11 cellular contexts compared by ENCODE assay signal in the genomic region with DNA sequence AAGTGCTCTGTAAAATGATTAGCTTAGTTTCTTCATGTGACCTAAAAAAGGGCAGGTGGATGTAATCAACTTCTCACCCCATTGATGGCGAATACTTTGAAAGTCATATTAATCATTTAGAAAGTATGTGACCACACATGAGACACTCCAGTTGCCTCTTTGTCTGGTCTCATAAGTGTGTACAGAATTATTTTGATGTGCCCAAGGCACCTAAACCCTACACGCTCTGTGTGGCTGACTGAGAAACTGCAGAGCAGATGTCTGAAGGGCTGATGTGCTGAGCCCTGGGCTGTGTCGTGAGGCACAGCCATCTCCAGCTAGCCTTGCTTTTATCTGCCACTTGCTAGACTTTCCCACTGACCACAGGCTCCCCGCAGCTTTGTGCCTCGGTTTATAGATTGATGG. TPM values are rescaled to one million over a fixed set of nuclear protein-coding genes. Genes with fewer than 3 reads are reported as not detected.
DNase-seq lines count a peak whose midpoint lies in the region; ATAC-seq and TF ChIP-seq lines count a peak whose summit lies in the region.
"Had no signal": no experiment of that assay in that cellular context is flagged by ENCODE, and none has a peak within 500 bp of the region (broad histone marks: within the 10 kb centered on the region; RNA-seq: fewer than 3 reads in every experiment).

No MANE protein-coding gene starts in this region.

- DNase-seq in GM06990 (ENCODE audit: extremely low read depth, insufficient read length) (peak; percentile 69), RPMI7951 (ENCODE audit: low read depth) (peak; percentile 84), upper lobe of left lung (no peak), amygdala (lab: John Stamatoyannopoulos, UW) (no peak), esophagus muscularis mucosa (ENCODE audit: extremely low spot score) (no peak), coronary artery (ENCODE audit: low spot score) (no peak)
- DNase-seq: activated T-cell treated with anti-CD3 and anti-CD28 coated beads, Interleukin-2, amount 50 U/mL, for 1 hour had no signal

- TF ChIP-seq POLR2A in upper lobe of left lung (IDR thresholded peaks at IDR 0.05) (no peak), esophagus muscularis mucosa (IDR thresholded peaks at IDR 0.05; ENCODE audit: low read depth) (no peak)

- peak; percentile 100 for ATAC-seq in GM19025 (IDR thresholded peaks at IDR 0.05; ENCODE audit: low read depth, unreplicated experiment)
- peak; percentile 100 for ATAC-seq in HG02885 (IDR thresholded peaks at IDR 0.05; ENCODE audit: poor library complexity, unreplicated experiment)
- no peak for ATAC-seq in upper lobe of left lung (ENCODE audit: low FRiP score in 2 of 2)

- TF ChIP-seq EP300 in upper lobe of left lung (IDR thresholded peaks at IDR 0.05): no peak
- no peak for TF ChIP-seq EP300 in esophagus muscularis mucosa (IDR thresholded peaks at IDR 0.05)

- TF ChIP-seq CTCF in GM06990 (IDR thresholded peaks at IDR 0.05; ENCODE audit: insufficient read depth, low read length, poor library complexity, severe bottlenecking) (peak; percentile 37), upper lobe of left lung (IDR thresholded peaks at IDR 0.05) (no peak), esophagus muscularis mucosa (IDR thresholded peaks at IDR 0.05) (no peak), coronary artery (IDR thresholded peaks at IDR 0.05) (no peak)

- H3K27ac ChIP-seq in upper lobe of left lung (no peak overlapping the region), esophagus muscularis mucosa (replicated peaks in 1 of 4) (no peak overlapping the region), coronary artery (no peak overlapping the region)
- H3K27ac ChIP-seq: prostate gland, thoracic aorta had no signal

- no peak overlapping the region for H3K4me3 ChIP-seq in GM06990 (replicated peaks; ENCODE audit: low read depth, low read length)
- no peak overlapping the region for H3K4me3 ChIP-seq in upper lobe of left lung
- no peak overlapping the region for H3K4me3 ChIP-seq in esophagus muscularis mucosa
- no peak overlapping the region for H3K4me3 ChIP-seq in coronary artery
- H3K4me3 ChIP-seq: prostate gland, thoracic aorta had no signal

- H3K27me3 ChIP-seq in GM06990 (replicated peaks; ENCODE audit: control insufficient read depth, insufficient read depth, low read length): no peaks in the 10 kb centered on the region
- H3K27me3 ChIP-seq in upper lobe of left lung: no peaks in the 10 kb centered on the region
- peaks cover 0 to 3% (median 0%) of the 10 kb centered on the region in 4 donors for H3K27me3 ChIP-seq in esophagus muscularis mucosa

- 59 to 68% methylated on average over 5 of the region's 5 CpGs for WGBS in upper lobe of left lung, 2 donors
- 60% methylated on average over 5 of the region's 5 CpGs for WGBS in esophagus muscularis mucosa

- H3K4me1 ChIP-seq in upper lobe of left lung (peaks cover 3 to 10% (median 4%) of the 10 kb centered on the region in 4 donors), esophagus muscularis mucosa (peaks cover 0 to 9% (median 6%) of the 10 kb centered on the region in 4 donors)
- H3K4me1 ChIP-seq: prostate gland had no signal

- H3K9me3 ChIP-seq in upper lobe of left lung: no peaks in the 10 kb centered on the region
- H3K9me3 ChIP-seq in esophagus muscularis mucosa: no peaks in the 10 kb centered on the region
- H3K9me3 ChIP-seq: prostate gland, thoracic aorta had no signal

- intact Hi-C loops in esophagus muscularis mucosa (cut with DNase I): no loop called here

- H3K36me3 ChIP-seq in GM06990 (ENCODE audit: control insufficient read depth, insufficient read depth, low read length) (peaks cover 2% of the 10 kb centered on the region), upper lobe of left lung (no peaks in the 10 kb centered on the region), esophagus muscularis mucosa (no peaks in the 10 kb centered on the region)
- H3K36me3 ChIP-seq: prostate gland, thoracic aorta had no signal

RNA-seq across cellular contexts. Expression of a gene that starts 26.9 kb away (rescaled TPM):
- 0.10 TPM in 1 of 2 replicates, not detected in the other for total RNA-seq in RPMI7951 (2014; rRNA removed; shearing (Covaris generic))
- total RNA-seq in upper lobe of left lung (10 to 100 TPM in 5 of 6 donors, 1 to 10 TPM in 1; 5.2 to 85.9 (median 21.8) TPM), esophagus muscularis mucosa (under 1 TPM; 0.32 to 0.83 (median 0.52) TPM)

Comparison
In these comparisons a context has a peak if more than half of its experiments do, and no peak if none do; other contexts are left out.
1. DNase-seq: peak in GM06990 (single experiment) and RPMI7951 (single experiment); none in upper lobe of left lung (0 of 2), amygdala (0 of 56), esophagus muscularis mucosa (single experiment) and coronary artery (single experiment).
2. ATAC-seq: peak in GM19025 (single experiment) and HG02885 (single experiment); none in upper lobe of left lung (0 of 2).